ENCODE assay signal across 26 cellular contexts in the genomic region with DNA sequence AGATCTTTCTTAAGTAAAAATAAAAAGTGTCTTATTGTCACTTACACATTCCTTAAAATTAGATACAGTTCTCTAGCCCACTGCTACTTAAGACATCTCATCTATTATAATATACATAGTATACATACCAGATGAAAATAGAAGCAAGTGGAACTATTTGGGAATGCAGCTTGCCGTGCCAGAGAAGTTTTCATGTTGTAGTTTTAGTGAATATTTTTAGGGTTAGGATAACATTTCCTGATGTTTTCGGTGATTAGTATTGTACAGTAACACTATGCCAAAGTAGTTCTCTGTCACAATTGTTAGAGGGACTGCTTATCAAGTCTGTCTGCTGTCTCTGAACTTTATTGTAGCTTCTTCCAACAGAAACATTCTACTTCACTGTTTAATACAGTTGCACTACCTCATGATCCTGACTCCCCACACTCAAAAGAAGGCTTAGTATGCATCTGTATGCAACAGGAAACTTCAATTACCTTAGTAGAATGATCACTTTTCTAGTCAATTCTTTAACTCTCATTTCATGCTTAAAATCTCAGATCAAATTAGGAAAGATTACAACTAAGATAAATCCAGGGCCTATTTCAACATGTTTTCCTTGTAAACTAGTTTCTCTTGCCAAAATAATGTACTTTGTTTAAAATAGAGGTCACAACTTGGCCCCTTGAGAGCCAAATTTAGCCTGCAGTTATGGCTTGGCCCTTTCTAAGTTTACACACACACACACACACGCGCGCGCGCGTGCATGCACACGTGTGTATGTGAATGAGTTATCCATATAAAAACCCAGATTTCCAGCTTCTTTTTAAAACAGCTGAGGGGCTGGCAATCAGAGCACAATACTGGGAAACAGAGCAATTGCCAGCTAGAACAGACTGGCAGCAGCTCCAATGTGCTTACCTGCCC. TPM values are rescaled to one million over a fixed set of nuclear protein-coding genes. Genes with fewer than 3 reads are reported as not detected.
DNase-seq lines count a peak whose midpoint lies in the region; ATAC-seq and TF ChIP-seq lines count a peak whose summit lies in the region.
"Had no signal": no experiment of that assay in that cellular context is flagged by ENCODE, and none has a peak within 500 bp of the region (broad histone marks: within the 10 kb centered on the region; RNA-seq: fewer than 3 reads in every experiment).

No MANE protein-coding gene starts in this region.

- intact Hi-C loops in left lung (cut with DNase I): no loop called here

- H3K36me3 ChIP-seq in brain microvascular endothelial cell (replicated peaks): no peaks in the 10 kb centered on the region
- no peaks in the 10 kb centered on the region for H3K36me3 ChIP-seq in left lung
- H3K36me3 ChIP-seq: heart right ventricle, neural progenitor cell had no signal

- H3K4me3 ChIP-seq in brain microvascular endothelial cell (ENCODE audit: low read depth, low read length) (no peak overlapping the region), fibroblast of the aortic adventitia (ENCODE audit: low read depth, low read length) (no peak overlapping the region), skeletal muscle cell (ENCODE audit: low read depth, low read length) (no peak overlapping the region), left lung (no peak overlapping the region)
- H3K4me3 ChIP-seq: heart right ventricle, neural progenitor cell had no signal

- in situ Hi-C loops in brain microvascular endothelial cell (cut with HindIII; ENCODE audit: low pct_ligation_motif_present, low sequenced_read_pairs): no loop called here

- H3K27me3 ChIP-seq in brain microvascular endothelial cell (replicated peaks): no peaks in the 10 kb centered on the region
- no peaks in the 10 kb centered on the region for H3K27me3 ChIP-seq in left lung
- H3K27me3 ChIP-seq: neural progenitor cell had no signal

- no peaks in the 10 kb centered on the region for H3K4me1 ChIP-seq in left lung
- H3K4me1 ChIP-seq: heart right ventricle, neural progenitor cell had no signal

- no peak for ATAC-seq in left lung
- ATAC-seq in GM21381 (IDR thresholded peaks at IDR 0.05; ENCODE audit: unreplicated experiment): no peak
- ATAC-seq: activated T-cell treated with anti-CD3 and anti-CD28 coated beads, Interleukin-2, amount 50 U/mL, for 72 hours; heart right ventricle; Panc1; sciatic nerve; WTC11 had no signal

- H3K27ac ChIP-seq in brain microvascular endothelial cell (no peak overlapping the region), left lung (no peak overlapping the region)
- H3K27ac ChIP-seq: neural progenitor cell had no signal

- H3K9me3 ChIP-seq in left lung: no peaks in the 10 kb centered on the region
- H3K9me3 ChIP-seq: heart right ventricle had no signal

- TF ChIP-seq CTCF in brain microvascular endothelial cell (IDR thresholded peaks at IDR 0.05; ENCODE audit: low read depth, low read length, missing control alignments): no peak
- TF ChIP-seq CTCF in fibroblast of the aortic adventitia (IDR thresholded peaks at IDR 0.05; ENCODE audit: insufficient read depth, low read length): no peak
- no peak for TF ChIP-seq CTCF in left lung (IDR thresholded peaks at IDR 0.05)

- DNase-seq in HCEC 1CT: peak; percentile 11
- DNase-seq in brain microvascular endothelial cell: peak; percentile 9
- DNase-seq in fibroblast of the aortic adventitia (ENCODE audit: low read depth): peak; percentile 62
- peak; percentile 63 for DNase-seq in skeletal muscle cell (ENCODE audit: low read depth)
- no peak for DNase-seq in left lung
- no peak for DNase-seq in AML-193 (lab: John Stamatoyannopoulos, UW)
- DNase-seq: activated CD4-positive, alpha-beta T cell treated with anti-CD3 and anti-CD28 coated beads, Interleukin-2, amount 10 ng/mL, durations not matched to agents 7 days and 5 days; activated naive CD4-positive, alpha-beta T cell treated with Interleukin-2 at 50 U/mL for 16 hours; activated T-cell treated with anti-CD3 and anti-CD28 coated beads, Interleukin-2, amount 50 U/mL, for 72 hours; CD4-positive, alpha-beta T cell; heart right ventricle; mammary epithelial cell; NCI-H1048; NCI-H1694; NCI-H2171 treated with DMSO at 0.1 percent for 48 hours; NCI-H524 treated with DMSO at 0.1 percent for 48 hours; SHP77 treated with DMSO at 0.1 percent for 48 hours; stimulated activated CD4-positive, alpha-beta T cell treated with anti-CD3 and anti-CD28 coated beads, Interleukin-15, amount 100 ng/mL, for 24 hours; stimulated activated naive CD4-positive, alpha-beta T cell; SW 1271; T-helper 9 cell had no signal

RNA-seq across cellular contexts. Expression of gene SRPX, which starts 42.3 kb away (rescaled TPM):
- total RNA-seq in fibroblast of the aortic adventitia (ENCODE audit: low replicate concordance) (142 and 242 TPM in 2 replicates), left lung (10 to 100 TPM; 43.6 to 54.6 TPM)
- total RNA-seq: activated T-cell treated with anti-CD3 and anti-CD28 coated beads, Interleukin-2, amount 50 U/mL, for 72 hours; CD4-positive, alpha-beta T cell had no signal

Comparison
In these comparisons a context has a peak if more than half of its experiments do, and no peak if none do; other contexts are left out.
1. DNase-seq: peak in HCEC 1CT (single experiment), brain microvascular endothelial cell (single experiment), fibroblast of the aortic adventitia (single experiment) and skeletal muscle cell (single experiment); none in left lung (0 of 2) and AML-193 (0 of 2).